Comparison of ENCODE assay signal across 10 cellular contexts in the genomic region with DNA sequence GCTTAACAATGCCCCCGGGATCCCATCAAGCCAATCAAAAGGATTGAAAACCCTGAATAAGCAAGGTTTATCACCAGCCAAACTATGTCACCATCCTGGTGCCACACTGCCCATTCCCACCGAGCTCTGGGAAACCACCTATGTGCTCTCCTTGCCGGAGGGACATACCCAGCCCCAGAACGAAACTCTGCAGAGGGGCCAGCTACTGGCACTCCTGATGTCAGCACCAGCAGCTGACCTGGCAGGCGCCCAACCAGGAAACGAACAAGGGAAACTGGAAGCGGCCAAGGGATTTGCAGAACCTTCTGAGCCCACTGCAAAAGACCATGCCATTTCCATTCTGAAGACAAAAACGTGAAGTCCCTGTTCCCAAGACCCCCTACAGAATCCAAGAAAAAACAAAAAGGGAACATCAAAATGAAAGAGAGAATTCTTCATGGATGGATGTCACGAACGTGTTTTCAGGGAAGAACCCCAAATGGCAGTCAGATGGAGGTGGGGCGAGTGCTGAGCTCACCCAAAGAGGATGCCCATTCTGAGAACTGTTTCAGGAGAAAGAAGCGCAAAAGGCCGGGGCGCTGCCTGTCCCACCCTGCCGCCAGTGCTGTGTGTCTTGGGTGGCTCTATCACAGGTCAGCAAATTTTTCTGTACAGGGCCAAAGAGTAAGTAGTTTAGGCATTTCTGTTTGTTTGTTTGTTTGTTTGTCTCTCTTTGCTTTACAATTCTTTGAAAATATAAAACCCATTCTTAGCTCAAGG.
A peak's percentile ranks its signal among the peaks of the same experiment; 100 is the strongest.
DNase-seq lines count a peak whose midpoint lies in the region; ATAC-seq and TF ChIP-seq lines count a peak whose summit lies in the region.
"Had no signal": no experiment of that assay in that cellular context is flagged by ENCODE, and none has a peak within 500 bp of the region (broad histone marks: within the 10 kb centered on the region; RNA-seq: fewer than 3 reads in every experiment).

No MANE protein-coding gene starts in this region.

- no peak for TF ChIP-seq CTCF in BE2C (IDR thresholded peaks at IDR 0.05; ENCODE audit: low read depth, low read length)

- H2AFZ ChIP-seq in GM23248: no peak overlapping the region

- intact Hi-C loops in cardiac septum (cut with DNase I) (no loop called here), posterior cingulate gyrus (cut with DNase I) (no loop called here)

- H3K4me1 ChIP-seq in BE2C: no peaks in the 10 kb centered on the region
- H3K4me1 ChIP-seq in GM23248 (ENCODE audit: insufficient read depth): no peaks in the 10 kb centered on the region

- WGBS in GM23248 (ENCODE audit: low coverage in 1 of 2, low lambda C conversion rate in 2 of 2, missing lambda C conversion rate in 2 of 2), 2 experiments: 83 to 89% methylated on average over 15 of the region's 15 CpGs

- no peak overlapping the region for H3K27ac ChIP-seq in GM23248

- no peaks in the 10 kb centered on the region for H4K20me1 ChIP-seq in GM23248 (ENCODE audit: insufficient read depth)

- H3K4me3 ChIP-seq in BE2C (ENCODE audit: low read depth, low read length) (no peak overlapping the region), GM23248 (no peak overlapping the region)

- no peaks in the 10 kb centered on the region for H3K9me3 ChIP-seq in BE2C
- no peaks in the 10 kb centered on the region for H3K9me3 ChIP-seq in GM23248 (ENCODE audit: low read depth)

- no peaks in the 10 kb centered on the region for H3K9me2 ChIP-seq in GM23248 (ENCODE audit: insufficient read depth)

- H3K79me2 ChIP-seq in GM23248 (ENCODE audit: insufficient read depth): no peaks in the 10 kb centered on the region

- DNase-seq in BE2C: peak; percentile 19
- DNase-seq in NCI-H2029 (lab: John Stamatoyannopoulos, UW): peak; percentile 41
- peak; percentile 83 for DNase-seq in cardiac septum (ENCODE audit: low spot score)
- DNase-seq in posterior cingulate gyrus: peak in 7 of 10 donors; percentile 23 to 90 (median 46)
- DNase-seq in GM23248: no peak
- DNase-seq in AG08396 (ENCODE audit: low spot score): no peak
- DNase-seq in NCI-H510A (lab: John Stamatoyannopoulos, UW): no peak
- DNase-seq: activated CD4-positive, CD25-positive, alpha-beta regulatory T cell treated with anti-CD3 and anti-CD28 coated beads, Interleukin-2, amount 50 U/mL, for 72 hours; activated T-cell treated with anti-CD3 and anti-CD28 coated beads, Interleukin-2, amount 50 U/mL, for 4 hours had no signal

- no peak overlapping the region for H3K4me2 ChIP-seq in GM23248 (ENCODE audit: unreplicated experiment)

- H3F3A ChIP-seq in GM23248 (ENCODE audit: insufficient read depth): no peaks in the 10 kb centered on the region

- in situ Hi-C loops in GM23248 (cut with MboI): no loop called here

- H3K36me3 ChIP-seq in BE2C (no peaks in the 10 kb centered on the region), GM23248 (ENCODE audit: low read depth) (no peaks in the 10 kb centered on the region)

- H3K27me3 ChIP-seq in BE2C (no peaks in the 10 kb centered on the region), GM23248 (replicated peaks; ENCODE audit: insufficient read depth) (no peaks in the 10 kb centered on the region)

- no peak for ATAC-seq in HG03095 (IDR thresholded peaks at IDR 0.05; ENCODE audit: unreplicated experiment)
- ATAC-seq: activated T-cell treated with anti-CD3 and anti-CD28 coated beads, Interleukin-2, amount 50 U/mL, for 4 hours had no signal

- no peak overlapping the region for H3K9ac ChIP-seq in GM23248

Comparison
In these comparisons a context has a peak if more than half of its experiments do, and no peak if none do; other contexts are left out.
1. DNase-seq: peak in BE2C (single experiment), NCI-H2029 (single experiment), cardiac septum (single experiment) and posterior cingulate gyrus (7 of 10); none in GM23248 (single experiment), AG08396 (single experiment) and NCI-H510A (single experiment).